10 cellular contexts compared by ENCODE assay signal in genomic region chr14:67883717-67884116, GRCh38.
DNase-seq lines count a peak whose midpoint lies in the region; ATAC-seq and TF ChIP-seq lines count a peak whose summit lies in the region.
"Had no signal": no experiment of that assay in that cellular context is flagged by ENCODE, and none has a peak within 500 bp of the region (broad histone marks: within the 10 kb centered on the region; RNA-seq: fewer than 3 reads in every experiment).

No MANE protein-coding gene starts in this region.

- H4K20me1 ChIP-seq in OCI-LY1 (ENCODE audit: insufficient read depth, low read length) (no peaks in the 10 kb centered on the region), smooth muscle cell (ENCODE audit: low read depth) (no peaks in the 10 kb centered on the region)

- H3K36me3 ChIP-seq in OCI-LY1 (ENCODE audit: insufficient read depth, low read length) (no peaks in the 10 kb centered on the region), smooth muscle cell (ENCODE audit: low read depth) (no peaks in the 10 kb centered on the region)

- TF ChIP-seq CTCF in OCI-LY1 (IDR thresholded peaks at IDR 0.05; ENCODE audit: low read length) (peak; percentile 32; the same call in 1 of the 2 replicates), epithelial cell of proximal tubule (conservative IDR thresholded peaks at IDR 0.05; ENCODE audit: low read depth, low read length) (peak; percentile 37), smooth muscle cell (IDR thresholded peaks at IDR 0.05; ENCODE audit: borderline replicate concordance, insufficient read depth, poor library complexity, severe bottlenecking) (peak; percentile 44)

- H3F3A ChIP-seq in OCI-LY1 (ENCODE audit: insufficient read depth, low read length), result no peaks in the 10 kb centered on the region
- no peaks in the 10 kb centered on the region for H3F3A ChIP-seq in smooth muscle cell (ENCODE audit: low read depth)

- no peak overlapping the region for H2AFZ ChIP-seq in OCI-LY1 (ENCODE audit: low read length)
- no peak overlapping the region for H2AFZ ChIP-seq in smooth muscle cell (ENCODE audit: low read depth)

- H3K27ac ChIP-seq in OCI-LY1 (ENCODE audit: low read depth, low read length, poor library complexity, severe bottlenecking) (no peak overlapping the region), smooth muscle cell (ENCODE audit: low read depth) (no peak overlapping the region)
- H3K27ac ChIP-seq: epithelial cell of prostate had no signal

- H3K27me3 ChIP-seq in OCI-LY1 (ENCODE audit: insufficient read depth, low read length), result no peaks in the 10 kb centered on the region
- H3K27me3 ChIP-seq in smooth muscle cell (ENCODE audit: low read depth), result no peaks in the 10 kb centered on the region

- no peak for ATAC-seq in GM18867 (IDR thresholded peaks at IDR 0.05; ENCODE audit: unreplicated experiment)

- H3K79me2 ChIP-seq in OCI-LY1 (ENCODE audit: insufficient read depth, low read length) (no peaks in the 10 kb centered on the region), smooth muscle cell (ENCODE audit: low read depth) (no peaks in the 10 kb centered on the region)

- WGBS in smooth muscle cell (ENCODE audit: low lambda C conversion rate), result 92% methylated on average over 1 of the region's 1 CpG

- H3K4me1 ChIP-seq in OCI-LY1 (ENCODE audit: insufficient read depth, low read length, severe bottlenecking) (peaks cover 9% of the 10 kb centered on the region), smooth muscle cell (ENCODE audit: low read depth) (no peaks in the 10 kb centered on the region)

- no peak overlapping the region for H3K4me2 ChIP-seq in OCI-LY1 (ENCODE audit: low read length)
- no peak overlapping the region for H3K4me2 ChIP-seq in smooth muscle cell

- no peaks in the 10 kb centered on the region for H3K9me3 ChIP-seq in OCI-LY1 (ENCODE audit: low read length)
- no peaks in the 10 kb centered on the region for H3K9me3 ChIP-seq in smooth muscle cell (replicated peaks; ENCODE audit: low read depth)

- no peaks in the 10 kb centered on the region for H3K9me2 ChIP-seq in OCI-LY1 (ENCODE audit: low read depth, low read length)

- peak; percentile 30 for DNase-seq in NCI-H1092 treated with DMSO at 0.1 percent for 48 hours (lab: John Stamatoyannopoulos, UW)
- no peak for DNase-seq in NCI-H1092 (lab: John Stamatoyannopoulos, UW)
- DNase-seq in epithelial cell of proximal tubule (ENCODE audit: low read depth), result no peak
- DNase-seq in smooth muscle cell (lab: John Stamatoyannopoulos, UW; ENCODE audit: unreplicated experiment), result no peak
- DNase-seq in amniotic stem cell (lab: John Stamatoyannopoulos, UW), result no peak
- no peak for DNase-seq in NCI-H1436 treated with DMSO at 0.1 percent for 48 hours (lab: John Stamatoyannopoulos, UW)
- DNase-seq: CD8-positive, alpha-beta memory T cell had no signal

- H3K4me3 ChIP-seq in OCI-LY1 (ENCODE audit: low read depth, low read length, poor library complexity, severe bottlenecking) (no peak overlapping the region), epithelial cell of proximal tubule (ENCODE audit: low read depth, low read length) (no peak overlapping the region), smooth muscle cell (no peak overlapping the region)

- H3K9ac ChIP-seq in OCI-LY1 (ENCODE audit: low read length) (no peak overlapping the region), smooth muscle cell (ENCODE audit: low read depth) (no peak overlapping the region)
